9 cellular contexts compared by ENCODE assay signal in genomic region chr5:11182441-11183080, GRCh38.
DNase-seq lines count a peak whose midpoint lies in the region; ATAC-seq and TF ChIP-seq lines count a peak whose summit lies in the region.
"Had no signal": no experiment of that assay in that cellular context is flagged by ENCODE, and none has a peak within 500 bp of the region (broad histone marks: within the 10 kb centered on the region; RNA-seq: fewer than 3 reads in every experiment).

No MANE protein-coding gene starts in this region.

- H3K27ac Mint-ChIP-seq in endothelial cell (ENCODE audit: unreplicated experiment) = peak overlapping the region; percentile 54
- H3K27ac Mint-ChIP-seq in progenitor cell of endocrine pancreas = no peak overlapping the region

- H3K9me3 Mint-ChIP-seq in endothelial cell (ENCODE audit: unreplicated experiment) (no peaks in the 10 kb centered on the region), progenitor cell of endocrine pancreas (ENCODE audit: low read depth) (no peaks in the 10 kb centered on the region)

- no peaks in the 10 kb centered on the region for H3K4me1 Mint-ChIP-seq in endothelial cell (ENCODE audit: unreplicated experiment)
- H3K4me1 Mint-ChIP-seq in progenitor cell of endocrine pancreas (ENCODE audit: low read depth) = peaks cover 18% of the 10 kb centered on the region

- peaks cover 1% of the 10 kb centered on the region for H3K9me3 ChIP-seq in aorta (ENCODE audit: control insufficient read depth, low read length)
- no peaks in the 10 kb centered on the region for H3K9me3 ChIP-seq in Peyer's patch

- WGBS in aorta, 2 donors = 46% methylated on average over 3 of the region's 3 CpGs

- H3K4me3 Mint-ChIP-seq in endothelial cell (ENCODE audit: unreplicated experiment) = no peak overlapping the region
- no peak overlapping the region for H3K4me3 Mint-ChIP-seq in progenitor cell of endocrine pancreas (ENCODE audit: low read depth)

- TF ChIP-seq CTCF in endothelial cell (IDR thresholded peaks at IDR 0.05; ENCODE audit: unreplicated experiment) (peak; percentile 12), progenitor cell of endocrine pancreas (IDR thresholded peaks at IDR 0.05; ENCODE audit: unreplicated experiment) (peak; percentile 63), Peyer's patch (IDR thresholded peaks at IDR 0.05) (no peak)

- H3K27me3 Mint-ChIP-seq in endothelial cell (ENCODE audit: unreplicated experiment) (peaks cover 7% of the 10 kb centered on the region), progenitor cell of endocrine pancreas (peaks cover 4% of the 10 kb centered on the region)

- peak; percentile 47 for ATAC-seq in HG02642 (IDR thresholded peaks at IDR 0.05; ENCODE audit: poor library complexity, unreplicated experiment)
- no peak for ATAC-seq in aorta (ENCODE audit: low FRiP score)
- no peak for ATAC-seq in HG03175 (IDR thresholded peaks at IDR 0.05; ENCODE audit: unreplicated experiment)

- H3K4me3 ChIP-seq in aorta (ENCODE audit: low read length in 2 of 2) = no peak overlapping the region
- no peak overlapping the region for H3K4me3 ChIP-seq in Peyer's patch

- TF ChIP-seq POLR2A in Peyer's patch (IDR thresholded peaks at IDR 0.05) = no peak

- intact Hi-C loops in aorta (cut with DNase I) = loop anchor here (10.0 kb wide), 1 partner anchor 488 kb away; no protein-coding TSS in a partner anchor

- H3K36me3 Mint-ChIP-seq in endothelial cell (ENCODE audit: low read depth, unreplicated experiment) = no peaks in the 10 kb centered on the region
- H3K36me3 Mint-ChIP-seq in progenitor cell of endocrine pancreas (ENCODE audit: insufficient read depth) = peaks cover 3% of the 10 kb centered on the region

- H3K27me3 ChIP-seq in aorta (ENCODE audit: control insufficient read depth in 1 of 2, insufficient read depth in 2 of 2, low read length in 1 of 2) = peaks cover 0 to 2% of the 10 kb centered on the region in 2 donors
- no peaks in the 10 kb centered on the region for H3K27me3 ChIP-seq in Peyer's patch

- H3K27ac ChIP-seq in aorta (ENCODE audit: low read depth in 1 of 2, low read length in 2 of 2) (no peak overlapping the region), Peyer's patch (no peak overlapping the region)

- no peaks in the 10 kb centered on the region for H3K36me3 ChIP-seq in aorta (ENCODE audit: control insufficient read depth in 1 of 2, insufficient read depth in 2 of 2, low read length in 1 of 2)
- no peaks in the 10 kb centered on the region for H3K36me3 ChIP-seq in Peyer's patch

- DNase-seq in ELF-1 (ENCODE audit: low read depth, low spot score) (peak; percentile 12), NCI-H774 (lab: John Stamatoyannopoulos, UW) (peak; percentile 6), endothelial cell (ENCODE audit: low spot score) (peak; percentile 49), progenitor cell of endocrine pancreas (ENCODE audit: low spot score, unreplicated experiment) (no peak), aorta (no peak), Peyer's patch (no peak)
- DNase-seq: right cardiac atrium had no signal

- H3K4me1 ChIP-seq in aorta (ENCODE audit: control insufficient read depth in 1 of 2, insufficient read depth in 2 of 2, low read length in 2 of 2) (no peaks in the 10 kb centered on the region), Peyer's patch (no peaks in the 10 kb centered on the region)

Comparison
In these comparisons a context has a peak if more than half of its experiments do, and no peak if none do; other contexts are left out.
1. DNase-seq: peak in ELF-1 (single experiment), NCI-H774 (single experiment) and endothelial cell (single experiment); none in progenitor cell of endocrine pancreas (single experiment), aorta (0 of 2) and Peyer's patch (0 of 3).
2. CTCF ChIP-seq: peak in endothelial cell (single experiment) and progenitor cell of endocrine pancreas (single experiment); none in Peyer's patch (0 of 6).